In the genomic region with DNA sequence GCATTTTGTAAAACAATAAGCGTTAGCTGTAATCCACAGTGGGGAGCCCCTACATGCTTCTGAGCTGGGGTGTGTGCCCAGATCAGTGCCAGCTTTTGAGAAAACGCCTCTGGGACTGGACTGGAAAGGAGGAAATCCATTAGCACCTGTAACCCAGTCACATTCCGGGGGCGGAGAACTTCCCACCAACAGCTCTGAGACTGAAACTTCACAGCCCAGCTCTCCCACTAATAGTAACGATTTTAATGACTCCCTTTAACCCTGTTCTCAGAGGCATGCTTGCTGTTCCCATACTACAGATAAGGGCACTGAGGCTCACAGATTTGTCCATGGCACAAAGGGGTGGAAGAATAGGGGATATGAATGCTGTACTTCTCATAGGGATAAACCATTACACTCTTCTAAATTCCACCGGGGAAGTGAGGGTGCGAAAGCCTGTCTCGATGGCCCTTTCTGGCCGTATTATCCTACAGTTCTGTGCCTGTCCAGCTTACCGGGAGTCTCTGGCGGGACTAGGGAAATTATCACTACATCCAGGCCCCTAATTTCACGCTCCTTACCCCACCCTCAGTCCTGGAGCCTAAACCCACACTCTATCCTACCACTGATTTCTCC, we compare ENCODE assay signal across 6 cellular contexts. TPM values are rescaled to one million over a fixed set of nuclear protein-coding genes. Genes with fewer than 3 reads are reported as not detected.
DNase-seq lines count a peak whose midpoint lies in the region; ATAC-seq and TF ChIP-seq lines count a peak whose summit lies in the region.

No MANE protein-coding gene starts in this region.

- no peaks in the 10 kb centered on the region for H3K9me3 ChIP-seq in CD4-positive, alpha-beta memory T cell (ENCODE audit: control insufficient read depth in 1 of 2, low read length in 2 of 2)
- no peaks in the 10 kb centered on the region for H3K9me3 ChIP-seq in right cardiac atrium (ENCODE audit: control insufficient read depth, low read length)
- H3K9me3 ChIP-seq in thoracic aorta, result no peaks in the 10 kb centered on the region

- peak overlapping the region; percentile 89 to 100 (median 93) for H3K4me3 Mint-ChIP-seq in CD4-positive, alpha-beta memory T cell

- no peak for DNase-seq in CD4-positive, alpha-beta memory T cell
- DNase-seq in RWPE1 (ENCODE audit: low spot score) (peak; percentile 18), right cardiac atrium (no peak), thoracic aorta (ENCODE audit: low spot score) (no peak), DMS153 (lab: John Stamatoyannopoulos, UW) (no peak)

- no peaks in the 10 kb centered on the region for H3K27me3 ChIP-seq in CD4-positive, alpha-beta memory T cell (ENCODE audit: insufficient read depth, low read length)
- H3K27me3 ChIP-seq in right cardiac atrium (ENCODE audit: control insufficient read depth, insufficient read depth) (no peaks in the 10 kb centered on the region), thoracic aorta (replicated peaks; ENCODE audit: insufficient read depth) (no peaks in the 10 kb centered on the region)

- H3K36me3 ChIP-seq in CD4-positive, alpha-beta memory T cell (ENCODE audit: insufficient read depth, low read length), result no peaks in the 10 kb centered on the region
- H3K36me3 ChIP-seq in thoracic aorta, result no peaks in the 10 kb centered on the region

- H3K4me3 ChIP-seq in CD4-positive, alpha-beta memory T cell (ENCODE audit: low read length in 2 of 2), result peak overlapping the region; percentile 68 to 97
- H3K4me3 ChIP-seq in right cardiac atrium (ENCODE audit: low read length), result peak overlapping the region; percentile 85
- peak overlapping the region; percentile 95 for H3K4me3 ChIP-seq in thoracic aorta

- WGBS in right cardiac atrium, result 8% methylated on average over 12 of the region's 12 CpGs

- peaks cover 35% of the 10 kb centered on the region for H3K4me1 ChIP-seq in CD4-positive, alpha-beta memory T cell (ENCODE audit: insufficient read depth, low read length)
- peaks cover 3% of the 10 kb centered on the region for H3K4me1 ChIP-seq in right cardiac atrium (ENCODE audit: control insufficient read depth, insufficient read depth, low read length)
- H3K4me1 ChIP-seq in thoracic aorta (ENCODE audit: control insufficient read depth in 1 of 2, low read depth in 2 of 2), result peaks cover 8 to 15% of the 10 kb centered on the region in 2 donors

- TF ChIP-seq CTCF in RWPE1 (conservative IDR thresholded peaks at IDR 0.05; ENCODE audit: low read depth) (no peak), thoracic aorta (IDR thresholded peaks at IDR 0.05) (no peak)

- H3K36me3 Mint-ChIP-seq in CD4-positive, alpha-beta memory T cell, result peaks cover 4 to 6% of the 10 kb centered on the region in 2 donors

- peak overlapping the region; percentile 89 for H3K27ac ChIP-seq in CD4-positive, alpha-beta memory T cell (ENCODE audit: low read depth, low read length)
- H3K27ac ChIP-seq in RWPE1 (peak overlapping the region; percentile 86), right cardiac atrium (ENCODE audit: low read length) (no peak overlapping the region), thoracic aorta (peak overlapping the region in 1 of 2 donors; percentile 70)

- no peak for ATAC-seq in right cardiac atrium
- ATAC-seq in thoracic aorta (ENCODE audit: insufficient number of reproducible peaks, low FRiP score, low read depth), result no peak
- ATAC-seq in HG02798 (IDR thresholded peaks at IDR 0.05; ENCODE audit: poor library complexity, unreplicated experiment), result no peak

- intact Hi-C loops in CD4-positive, alpha-beta memory T cell (cut with micrococcal nuclease), result loop anchor here (1.0 to 5.0 kb wide), 5 partner anchors 13 to 638 kb away; a partner anchor contains a TSS
- intact Hi-C loops in right cardiac atrium (cut with DNase I), result no loop called here

- POLR2A ChIA-PET in CD4-positive, alpha-beta memory T cell (lab: Charles Lee; ENCODE audit: partially characterized antibody), result interaction anchor here (0.6 to 2.9 kb wide), 8 partner anchors 13 to 133 kb away, joined by 3 to 55 read pairs (median 4); a partner anchor contains a TSS
- POLR2A ChIA-PET in RWPE1 (lab: Yijun Ruan, JAX; ENCODE audit: low non-redundant PET), result interaction anchor here (1.3 kb wide), 1 partner anchor 39 kb away, joined by 5 read pairs; a partner anchor contains a TSS

- H3K9me3 Mint-ChIP-seq in CD4-positive, alpha-beta memory T cell, result no peaks in the 10 kb centered on the region

- peaks cover 16 to 51% (median 30%) of the 10 kb centered on the region in 4 donors for H3K4me1 Mint-ChIP-seq in CD4-positive, alpha-beta memory T cell

- no peaks in the 10 kb centered on the region for H3K27me3 Mint-ChIP-seq in CD4-positive, alpha-beta memory T cell

- H3K27ac Mint-ChIP-seq in CD4-positive, alpha-beta memory T cell, result peak overlapping the region; percentile 83 to 96 (median 94)

- CTCF ChIA-PET in CD4-positive, alpha-beta memory T cell (lab: Charles Lee; ENCODE audit: partially characterized antibody), result interaction anchor here (1.0 to 2.4 kb wide), 6 partner anchors 13 to 245 kb away, joined by 3 to 14 read pairs (median 7); a partner anchor contains a TSS
- CTCF ChIA-PET in RWPE1 (lab: Yijun Ruan, JAX), result no interaction called here

RNA-seq across cellular contexts. Expression of a gene that starts 0.8 kb away (rescaled TPM):
- total RNA-seq in CD4-positive, alpha-beta memory T cell, result 10 to 100 TPM; 33.1 to 37.3 TPM
- polyA plus RNA-seq in CD4-positive, alpha-beta memory T cell, result 10 to 100 TPM in 1 of 2 donors, 1 to 10 TPM in 1; 3.7 to 17.2 TPM
- 10 to 100 TPM; 11.4 to 13.2 (median 12.6) TPM for total RNA-seq in right cardiac atrium
- 9.4 TPM for polyA plus RNA-seq in right cardiac atrium
- total RNA-seq in thoracic aorta, result 10 to 100 TPM in 1 of 2 donors, 1 to 10 TPM in 1; 9.9 to 15.0 TPM

RNA-seq across cellular contexts. Expression of a gene that starts 3.4 kb away (rescaled TPM):
- total RNA-seq in CD4-positive, alpha-beta memory T cell, result not detected
- polyA plus RNA-seq in CD4-positive, alpha-beta memory T cell, result not detected
- total RNA-seq in right cardiac atrium, result under 1 TPM; 0.15 to 0.76 (median 0.30) TPM
- 0.41 TPM for polyA plus RNA-seq in right cardiac atrium
- total RNA-seq in thoracic aorta, result not detected

RNA-seq across cellular contexts. Expression of a gene that starts 37.4 kb away (rescaled TPM):
- total RNA-seq in CD4-positive, alpha-beta memory T cell, result 10 to 100 TPM; 10.8 to 11.4 TPM
- 1 to 10 TPM in 1 of 2 donors, under 1 TPM in 1; 0.94 to 1.5 TPM for polyA plus RNA-seq in CD4-positive, alpha-beta memory T cell
- total RNA-seq in right cardiac atrium (1 to 10 TPM; 2.5 to 3.3 (median 3.1) TPM), thoracic aorta (1 to 10 TPM; 4.6 to 8.8 TPM)
- polyA plus RNA-seq in right cardiac atrium, result 2.7 TPM

RNA-seq across cellular contexts. Expression of a gene that starts 38.1 kb away (rescaled TPM):
- total RNA-seq in CD4-positive, alpha-beta memory T cell, result 100 to 1,000 TPM; 380 to 406 TPM
- 1,000 to 10,000 TPM in 1 of 2 donors, 100 to 1,000 TPM in 1; 956 to 1,238 TPM for polyA plus RNA-seq in CD4-positive, alpha-beta memory T cell
- total RNA-seq in right cardiac atrium (100 to 1,000 TPM; 246 to 297 (median 285) TPM), thoracic aorta (10 to 100 TPM; 65.7 to 70.1 TPM)
- polyA plus RNA-seq in right cardiac atrium, result 281 TPM

RNA-seq across cellular contexts. Expression of a gene that starts 39.2 kb away (rescaled TPM):
- total RNA-seq in CD4-positive, alpha-beta memory T cell, result 1 to 10 TPM; 1.5 to 1.7 TPM
- polyA plus RNA-seq in CD4-positive, alpha-beta memory T cell, result under 1 TPM in 1 of 2 donors, not detected in 1; 0.08 TPM
- total RNA-seq in right cardiac atrium (10 to 100 TPM; 15.8 to 33.2 (median 24.1) TPM), thoracic aorta (10 to 100 TPM; 15.0 to 29.9 TPM)
- 19.4 TPM for polyA plus RNA-seq in right cardiac atrium
